In the genomic region with DNA sequence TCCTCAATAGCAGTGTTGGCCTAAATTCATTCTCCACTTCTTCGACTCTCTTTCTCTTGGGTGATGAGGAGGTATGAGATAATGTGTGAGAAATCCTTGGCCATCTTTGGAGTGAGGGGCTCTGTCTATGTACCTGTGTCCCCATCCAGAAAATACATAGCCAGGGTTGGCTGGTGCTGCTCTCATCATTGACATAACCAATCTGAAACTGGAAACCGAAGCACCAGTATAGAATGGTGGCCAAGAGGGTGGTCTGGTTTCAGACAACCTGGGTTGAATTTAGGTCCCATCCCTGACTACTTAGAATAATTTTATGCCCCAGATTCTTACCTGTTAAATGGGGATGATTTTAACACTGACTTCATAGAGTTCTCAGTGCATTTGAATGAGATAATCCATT, we compare ENCODE assay signal across 1 cellular context.
TF ChIP-seq lines count a peak whose summit lies in the region.

No MANE protein-coding gene starts in this region.

TF ChIP-seq in IMR-90, 13 proteins besides CTCF, POLR2A, EP300 and RAD21 (continued from another document):
- no peak for TF ChIP-seq MAZ (IDR thresholded peaks at IDR 0.05; ENCODE audit: borderline replicate concordance, low read depth, low read length)
